8 cellular contexts compared by ENCODE assay signal in the genomic region with DNA sequence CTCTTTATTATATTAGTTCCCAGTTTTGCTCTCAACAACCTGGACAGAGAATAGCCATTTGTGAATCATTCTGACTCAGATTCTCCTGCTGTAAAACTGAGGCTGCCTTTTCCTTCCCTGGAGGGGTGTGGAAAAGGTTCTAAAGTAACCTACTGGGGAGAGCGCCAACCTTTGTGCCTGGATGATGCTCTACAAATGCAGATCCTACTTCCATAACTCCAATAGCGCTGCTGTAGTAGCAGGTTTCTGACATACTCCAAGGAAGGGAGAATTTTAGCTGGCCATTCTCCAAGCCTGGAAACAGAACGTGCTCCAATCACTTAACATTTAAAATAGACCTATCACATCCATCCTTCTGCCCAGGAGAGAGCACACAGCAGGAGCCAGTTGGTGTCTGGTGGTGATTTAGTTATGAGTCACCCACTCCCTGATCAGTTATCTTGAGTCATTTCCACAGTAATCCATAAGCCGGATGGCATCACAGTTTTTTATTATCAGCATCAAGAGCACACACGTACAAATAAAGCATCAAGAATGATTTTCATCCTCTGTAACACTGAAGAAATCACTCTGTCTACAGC. TPM values are rescaled to one million over a fixed set of nuclear protein-coding genes. Genes with fewer than 3 reads are reported as not detected.
DNase-seq lines count a peak whose midpoint lies in the region; ATAC-seq and TF ChIP-seq lines count a peak whose summit lies in the region.
"Had no signal": no experiment of that assay in that cellular context is flagged by ENCODE, and none has a peak within 500 bp of the region (broad histone marks: within the 10 kb centered on the region; RNA-seq: fewer than 3 reads in every experiment).

No MANE protein-coding gene starts in this region.

- TF ChIP-seq CTCF in chondrocyte (IDR thresholded peaks at IDR 0.05) = no peak

- H3K36me3 Mint-ChIP-seq in chondrocyte (ENCODE audit: low read depth) = no peaks in the 10 kb centered on the region

- H3K9me3 Mint-ChIP-seq in chondrocyte (ENCODE audit: low read depth) = no peaks in the 10 kb centered on the region

- no peak for ATAC-seq in GM21526 (IDR thresholded peaks at IDR 0.05; ENCODE audit: low FRiP score, unreplicated experiment)
- no peak for ATAC-seq in GM21737 (IDR thresholded peaks at IDR 0.05; ENCODE audit: unreplicated experiment)

- no peak overlapping the region for H3K4me3 Mint-ChIP-seq in chondrocyte (ENCODE audit: unreplicated experiment)

- peak overlapping the region; percentile 1 for H3K27ac Mint-ChIP-seq in chondrocyte (ENCODE audit: unreplicated experiment)

- H3K4me1 Mint-ChIP-seq in chondrocyte (ENCODE audit: low read depth) = peaks cover 17% of the 10 kb centered on the region

- DNase-seq in GM04504 (ENCODE audit: low read depth) (peak; percentile 62), NCI-H226 (peak; percentile 91), chondrocyte (ENCODE audit: low spot score) (no peak), pulmonary artery endothelial cell (ENCODE audit: low read depth, low spot score) (peak; percentile 47), DMS153 treated with DMSO at 0.1 percent for 48 hours (lab: John Stamatoyannopoulos, UW; ENCODE audit: unreplicated experiment) (no peak)
- DNase-seq: testis had no signal

- no peaks in the 10 kb centered on the region for H3K27me3 Mint-ChIP-seq in chondrocyte (ENCODE audit: low read depth)

RNA-seq across cellular contexts. Expression of a gene that starts 38.3 kb away (rescaled TPM):
- total RNA-seq in chondrocyte (0.05 to 0.17 TPM (median 0.05 TPM) in 3 replicates), pulmonary artery endothelial cell (0.21 and 0.26 TPM in 2 replicates)

Comparison
In these comparisons a context has a peak if more than half of its experiments do, and no peak if none do; other contexts are left out.
1. DNase-seq: peak in GM04504 (single experiment), NCI-H226 (single experiment) and pulmonary artery endothelial cell (single experiment); none in chondrocyte (single experiment) and DMS153 treated with DMSO at 0.1 percent for 48 hours (single experiment).